ENCODE assay signal across 8 cellular contexts in genomic region chr1:244272471-244273261, GRCh38.
DNase-seq lines count a peak whose midpoint lies in the region; ATAC-seq and TF ChIP-seq lines count a peak whose summit lies in the region.

No MANE protein-coding gene starts in this region.

- intact Hi-C loops in heart left ventricle (cut with DNase I): loop anchor here (1.0 to 10.0 kb wide), 27 partner anchors 218 to 930 kb away; partner anchors contain the start of genes AKT3 (in 2 of the 10) and ZBTB18 (in 2 of the 10)
- intact Hi-C loops in psoas muscle (cut with DNase I): loop anchor here (2.0 to 10.0 kb wide), 9 partner anchors 225 to 930 kb away; partner anchors contain the start of gene AKT3 (in 1 of the 2)
- intact Hi-C loops in uterus (cut with DNase I; ENCODE audit: low total_unique reads): loop anchor here (5.0 kb wide), 1 partner anchor 930 kb away; no protein-coding TSS in a partner anchor

- no peak overlapping the region for H3K4me3 Mint-ChIP-seq in activated naive CD8-positive, alpha-beta T cell treated with anti-CD3 and anti-CD28 coated beads, Interleukin-2, amount 50 U/mL, for 24 hours

- H3K36me3 ChIP-seq in heart left ventricle: no peaks in the 10 kb centered on the region
- no peaks in the 10 kb centered on the region for H3K36me3 ChIP-seq in psoas muscle (ENCODE audit: insufficient read depth in 1 of 2, low read depth in 1 of 2)
- no peaks in the 10 kb centered on the region for H3K36me3 ChIP-seq in uterus

- H3K27me3 Mint-ChIP-seq in activated naive CD8-positive, alpha-beta T cell treated with anti-CD3 and anti-CD28 coated beads, Interleukin-2, amount 50 U/mL, for 24 hours: no peaks in the 10 kb centered on the region

- 56 to 66% (median 63%) methylated on average over 9 of the region's 9 CpGs for WGBS in heart left ventricle, 4 donors
- 30 to 45% (median 39%) methylated on average over 9 of the region's 9 CpGs for WGBS in psoas muscle, 3 donors

- no peaks in the 10 kb centered on the region for H3K36me3 Mint-ChIP-seq in activated naive CD8-positive, alpha-beta T cell treated with anti-CD3 and anti-CD28 coated beads, Interleukin-2, amount 50 U/mL, for 24 hours (ENCODE audit: low read depth)

- no peaks in the 10 kb centered on the region for H3K9me3 Mint-ChIP-seq in activated naive CD8-positive, alpha-beta T cell treated with anti-CD3 and anti-CD28 coated beads, Interleukin-2, amount 50 U/mL, for 24 hours

- TF ChIP-seq CTCF in heart left ventricle (IDR thresholded peaks at IDR 0.05): peak; percentile 87 to 99 (median 93)
- peak; percentile 96 for TF ChIP-seq CTCF in psoas muscle (IDR thresholded peaks at IDR 0.05)
- TF ChIP-seq CTCF in uterus (IDR thresholded peaks at IDR 0.05): peak; percentile 90 to 98 (median 96)

- H3K9me3 ChIP-seq in heart left ventricle (peaks cover 0 to 13% (median 2%) of the 10 kb centered on the region in 12 donors), psoas muscle (no peaks in the 10 kb centered on the region), uterus (no peaks in the 10 kb centered on the region)

- H3K4me1 ChIP-seq in heart left ventricle (peaks cover 0 to 16% (median 0%) of the 10 kb centered on the region in 12 donors), psoas muscle (no peaks in the 10 kb centered on the region), uterus (no peaks in the 10 kb centered on the region)

- H3K4me3 ChIP-seq in heart left ventricle (no peak overlapping the region), psoas muscle (no peak overlapping the region), uterus (no peak overlapping the region)

- no peak overlapping the region for H3K27ac Mint-ChIP-seq in activated naive CD8-positive, alpha-beta T cell treated with anti-CD3 and anti-CD28 coated beads, Interleukin-2, amount 50 U/mL, for 24 hours

- TF ChIP-seq POLR2A in heart left ventricle (IDR thresholded peaks at IDR 0.05) (no peak), uterus (IDR thresholded peaks at IDR 0.05) (no peak)

- H3K27ac ChIP-seq in heart left ventricle: peak overlapping the region in 3 of 12 donors; percentile 7 to 32 (median 16)
- peak overlapping the region; percentile 5 for H3K27ac ChIP-seq in psoas muscle
- H3K27ac ChIP-seq in uterus: peak overlapping the region; percentile 42 to 75

- DNase-seq in GM03348 (ENCODE audit: low spot score): peak; percentile 81
- peak; percentile 83 for DNase-seq in NCI-H1436 (lab: John Stamatoyannopoulos, UW)
- DNase-seq in SW 1271 (lab: John Stamatoyannopoulos, UW): peak; percentile 20 to 73
- peak; percentile 60 for DNase-seq in activated naive CD8-positive, alpha-beta T cell treated with anti-CD3 and anti-CD28 coated beads, Interleukin-2, amount 50 U/mL, for 24 hours
- peak in 4 of 5 donors; percentile 40 to 68 (median 56) for DNase-seq in heart left ventricle
- DNase-seq in psoas muscle: peak; percentile 56 to 69
- DNase-seq in uterus: peak; percentile 75 to 77

- ATAC-seq in HG02623 (IDR thresholded peaks at IDR 0.05; ENCODE audit: unreplicated experiment): peak; percentile 82
- peak; percentile 77 for ATAC-seq in activated naive CD8-positive, alpha-beta T cell treated with anti-CD3 and anti-CD28 coated beads, Interleukin-2, amount 50 U/mL, for 24 hours
- peak; percentile 52 to 89 (median 85) for ATAC-seq in heart left ventricle
- ATAC-seq in psoas muscle: peak; percentile 92 to 96 (median 96)

- H3K27me3 ChIP-seq in heart left ventricle (no peaks in the 10 kb centered on the region), psoas muscle (ENCODE audit: insufficient read depth in 3 of 3, low read length in 2 of 3) (no peaks in the 10 kb centered on the region), uterus (no peaks in the 10 kb centered on the region)

- peaks cover 7% of the 10 kb centered on the region for H3K4me1 Mint-ChIP-seq in activated naive CD8-positive, alpha-beta T cell treated with anti-CD3 and anti-CD28 coated beads, Interleukin-2, amount 50 U/mL, for 24 hours
